In genomic region chr21:38129711-38130110, GRCh38 we compare ENCODE assay signal across 19 cellular contexts.
"Had no signal": no experiment of that assay in that cellular context is flagged by ENCODE, and none has a peak within 500 bp of the region (broad histone marks: within the 10 kb centered on the region; RNA-seq: fewer than 3 reads in every experiment).

No MANE protein-coding gene starts in this region.

- H3K4me3 Mint-ChIP-seq: activated naive CD8-positive, alpha-beta T cell treated with anti-CD3 and anti-CD28 coated beads for 36 hours; natural killer cell had no signal

- H3K36me3 ChIP-seq: gastrocnemius medialis, heart left ventricle, neutrophil, stomach, vagina had no signal

- DNase-seq: activated CD4-positive, alpha-beta T cell treated with anti-CD3 and anti-CD28 coated beads for 1 hour; activated naive CD4-positive, alpha-beta T cell; activated naive CD8-positive, alpha-beta T cell treated with anti-CD3 and anti-CD28 coated beads for 36 hours; amniotic stem cell; effector CD4-positive, alpha-beta T cell; gastrocnemius medialis; heart left ventricle; kidney; natural killer cell; stimulated activated CD4-positive, alpha-beta T cell treated with anti-CD3 and anti-CD28 coated beads, Interleukin-4, amount 100 ng/mL, for 1 hour; stomach; trophoblast cell had no signal

- H3K27ac Mint-ChIP-seq: activated naive CD8-positive, alpha-beta T cell treated with anti-CD3 and anti-CD28 coated beads for 36 hours; natural killer cell had no signal

- H3K27ac ChIP-seq: gastrocnemius medialis, heart left ventricle, neutrophil, parathyroid adenoma, stomach, vagina had no signal

- H2AFZ ChIP-seq: parathyroid adenoma had no signal

- H3K9me3 ChIP-seq: gastrocnemius medialis, heart left ventricle, neutrophil, stomach, vagina had no signal

- H3K4me1 Mint-ChIP-seq: activated naive CD8-positive, alpha-beta T cell treated with anti-CD3 and anti-CD28 coated beads for 36 hours; natural killer cell had no signal

- H3K9ac ChIP-seq: parathyroid adenoma had no signal

- H3K4me1 ChIP-seq: gastrocnemius medialis, heart left ventricle, parathyroid adenoma, stomach, vagina had no signal

- H3K4me2 ChIP-seq: smooth muscle cell had no signal

- ATAC-seq: gastrocnemius medialis, heart left ventricle, left lobe of liver, natural killer cell, sciatic nerve had no signal

- H3K27me3 ChIP-seq: gastrocnemius medialis, vagina had no signal

- H3K4me3 ChIP-seq: gastrocnemius medialis, heart left ventricle, lung, smooth muscle cell, stomach, vagina had no signal

- H3K36me3 Mint-ChIP-seq: activated naive CD8-positive, alpha-beta T cell treated with anti-CD3 and anti-CD28 coated beads for 36 hours; natural killer cell had no signal

- H3K9me3 Mint-ChIP-seq: activated naive CD8-positive, alpha-beta T cell treated with anti-CD3 and anti-CD28 coated beads for 36 hours; natural killer cell had no signal
